1 cellular context compared by ENCODE assay signal in genomic region chr1:207321045-207321789, GRCh38.
A peak's percentile ranks its signal among the peaks of the same experiment; 100 is the strongest.
TF ChIP-seq lines count a peak whose summit lies in the region.

Gene CD55, plus strand, starts transcription at chr1:207321678. Its CDS starts 88 bp downstream, at chr1:207321766.

TF ChIP-seq in K562, 482 proteins besides CTCF, POLR2A, EP300 and RAD21 (continued from another document and continues in another):
- TF ChIP-seq ZBTB40 (IDR thresholded peaks at IDR 0.05) = no peak
- no peak for TF ChIP-seq ZBTB40 (CRISPR knock-in tag; IDR thresholded peaks at IDR 0.05)
- no peak; the same call in 1 of the 2 replicates for TF ChIP-seq ZNF12 (CRISPR knock-in tag; IDR thresholded peaks at IDR 0.05)
- TF ChIP-seq SFPQ (IDR thresholded peaks at IDR 0.05; ENCODE audit: low read depth, low read length) = no peak
- TF ChIP-seq TFAP4 (CRISPR knock-in tag; IDR thresholded peaks at IDR 0.05; ENCODE audit: borderline replicate concordance) = peak; percentile 84
- no peak for TF ChIP-seq ZNF41 (CRISPR knock-in tag; conservative IDR thresholded peaks at IDR 0.05)
- TF ChIP-seq CHD4 (IDR thresholded peaks at IDR 0.05; ENCODE audit: insufficient read depth, insufficient replicate concordance, low read depth, low read length, poor library complexity, severe bottlenecking) = no peak
- TF ChIP-seq ZNF436 (CRISPR knock-in tag; IDR thresholded peaks at IDR 0.05) = no peak
- no peak for TF ChIP-seq NR2F6 (CRISPR knock-in tag; IDR thresholded peaks at IDR 0.05)
- peak in 2 of 3 experiments; percentile 79 to 87 for TF ChIP-seq YY1 (IDR thresholded peaks at IDR 0.05; ENCODE audit: borderline replicate concordance in 1 of 3, control insufficient read depth in 1 of 3, extremely low read depth in 1 of 3, insufficient read depth in 3 of 3, insufficient read length in 1 of 3, insufficient replicate concordance in 2 of 3, low read depth in 1 of 3, low read length in 2 of 3)
- TF ChIP-seq NFE2 (IDR thresholded peaks at IDR 0.05; ENCODE audit: low read depth) = no peak; the same call in 1 of the 2 replicates
- TF ChIP-seq BRF1 (IDR thresholded peaks at IDR 0.05; ENCODE audit: borderline replicate concordance, extremely low read depth, insufficient read length) = no peak
- TF ChIP-seq ATF4 (CRISPR knock-in tag; IDR thresholded peaks at IDR 0.05) = no peak; the same call in 1 of the 2 replicates
- no peak for TF ChIP-seq RNF219 (CRISPR knock-in tag; IDR thresholded peaks at IDR 0.05)
- TF ChIP-seq ZNF282 (CRISPR knock-in tag; IDR thresholded peaks at IDR 0.05) = no peak
- no peak for TF ChIP-seq POLR3G (IDR thresholded peaks at IDR 0.05; ENCODE audit: extremely low read depth, insufficient read length, insufficient replicate concordance)
- no peak; the same call in 1 of the 2 replicates for TF ChIP-seq ZNF263 (CRISPR knock-in tag; IDR thresholded peaks at IDR 0.05; ENCODE audit: borderline replicate concordance)
- peak; percentile 92 for TF ChIP-seq CXXC5 (CRISPR knock-in tag; IDR thresholded peaks at IDR 0.05)
- peak in 1 of 2 experiments; percentile 87; a peak in 3 of 4 replicates for TF ChIP-seq TEAD1 (CRISPR knock-in tag; IDR thresholded peaks at IDR 0.05)
- no peak for TF ChIP-seq XRCC4 (IDR thresholded peaks at IDR 0.05; ENCODE audit: extremely low read depth, insufficient read depth, insufficient read length)
- no peak for TF ChIP-seq ID3 (CRISPR knock-in tag; IDR thresholded peaks at IDR 0.05)
- TF ChIP-seq ID3 (tag; IDR thresholded peaks at IDR 0.05) = peak; percentile 13; the same call in 1 of the 2 replicates
- TF ChIP-seq NR2C2 (CRISPR knock-in tag; IDR thresholded peaks at IDR 0.05) = 0 out of 2 replicates have a peak, but pooled peaks have one; percentile 48
- peak; percentile 83 for TF ChIP-seq NR2C2 (tag; IDR thresholded peaks at IDR 0.05)
- TF ChIP-seq NCOA1 (IDR thresholded peaks at IDR 0.05; ENCODE audit: low read depth) = peak; percentile 92
- TF ChIP-seq HMGN3 (IDR thresholded peaks at IDR 0.05; ENCODE audit: borderline replicate concordance, extremely low read depth, insufficient read length, low read depth, low read length) = peak; percentile 94
- TF ChIP-seq HNRNPK (IDR thresholded peaks at IDR 0.05; ENCODE audit: low read depth, low read length, poor library complexity, severe bottlenecking) = no peak
- peak; percentile 63; the same call in 1 of the 2 replicates for TF ChIP-seq DIDO1 (tag; IDR thresholded peaks at IDR 0.05; ENCODE audit: low read depth)
- peak; percentile 76; the same call in 1 of the 2 replicates for TF ChIP-seq GABPB1 (CRISPR knock-in tag; IDR thresholded peaks at IDR 0.05)
- no peak for TF ChIP-seq ZNF764 (CRISPR knock-in tag; IDR thresholded peaks at IDR 0.05; ENCODE audit: low read depth)
- no peak for TF ChIP-seq KAT2B (IDR thresholded peaks at IDR 0.05; ENCODE audit: low read depth, low read length)
- no peak for TF ChIP-seq SRF (CRISPR knock-in tag; IDR thresholded peaks at IDR 0.05)
- no peak for TF ChIP-seq BRD9 (IDR thresholded peaks at IDR 0.05; ENCODE audit: low read depth, partially characterized antibody)
- no peak for TF ChIP-seq TGIF2 (CRISPR knock-in tag; IDR thresholded peaks at IDR 0.05)
- peak in 1 of 2 experiments; percentile 67; a peak in 2 of 4 replicates for TF ChIP-seq TRIM24 (IDR thresholded peaks at IDR 0.05)
- no peak for TF ChIP-seq TEAD2 (tag; IDR thresholded peaks at IDR 0.05)
- no peak for TF ChIP-seq CHD1 (IDR thresholded peaks at IDR 0.05; ENCODE audit: low read length)
- TF ChIP-seq TAL1 (IDR thresholded peaks at IDR 0.05) = 0 out of 2 replicates have a peak, but pooled peaks have one; percentile 15
- peak; percentile 85 for TF ChIP-seq ARID4B (CRISPR knock-in tag; IDR thresholded peaks at IDR 0.05)
